10 cellular contexts compared by ENCODE assay signal in genomic region chr19:56838930-56839664, GRCh38. TPM values are rescaled to one million over a fixed set of nuclear protein-coding genes. Genes with fewer than 3 reads are reported as not detected.
DNase-seq lines count a peak whose midpoint lies in the region; ATAC-seq and TF ChIP-seq lines count a peak whose summit lies in the region.
"Had no signal": no experiment of that assay in that cellular context is flagged by ENCODE, and none has a peak within 500 bp of the region (broad histone marks: within the 10 kb centered on the region; RNA-seq: fewer than 3 reads in every experiment).

No MANE protein-coding gene starts in this region.

- intact Hi-C loops in tibial artery (cut with DNase I; ENCODE audit: low total_unique reads) = no loop called here

- H3K4me3 ChIP-seq in coronary artery (peak overlapping the region; percentile 81), tibial artery (peak overlapping the region; percentile 52 to 60)

- no peak overlapping the region for H3K27ac Mint-ChIP-seq in activated T-cell treated with anti-CD3 and anti-CD28 coated beads, Interleukin-2, amount 50 U/mL, for 72 hours

- peaks cover 12 to 18% of the 10 kb centered on the region in 2 donors for H3K9me3 Mint-ChIP-seq in activated T-cell treated with anti-CD3 and anti-CD28 coated beads, Interleukin-2, amount 50 U/mL, for 72 hours

- H3K4me3 Mint-ChIP-seq in activated T-cell treated with anti-CD3 and anti-CD28 coated beads, Interleukin-2, amount 50 U/mL, for 72 hours = peak overlapping the region in 1 of 2 donors; percentile 6

- H3K27me3 ChIP-seq in tibial artery = no peaks in the 10 kb centered on the region

- no peak for TF ChIP-seq CTCF in coronary artery (IDR thresholded peaks at IDR 0.05)
- no peak for TF ChIP-seq CTCF in tibial artery (IDR thresholded peaks at IDR 0.05)

- H3K27ac ChIP-seq in coronary artery (peak overlapping the region; percentile 85 to 97), tibial artery (peak overlapping the region; percentile 85 to 88)

- no peaks in the 10 kb centered on the region for H3K36me3 ChIP-seq in tibial artery

- DNase-seq in activated T-cell treated with anti-CD3 and anti-CD28 coated beads, Interleukin-2, amount 50 U/mL, for 72 hours = peak; percentile 6 to 24
- DNase-seq in activated T-cell treated with anti-CD3 and anti-CD28 coated beads, Interleukin-2, amount 50 U/mL, for 1 hour = no peak
- DNase-seq in coronary artery (ENCODE audit: low spot score) (peak; percentile 99), lung microvascular endothelial cell (ENCODE audit: low read depth in 2 of 2) (peak; percentile 45 to 70), tibial artery (peak; percentile 98 to 100), NOMO-1 treated with dmso at 0.1 percent for 144 hours (lab: John Stamatoyannopoulos, UW; ENCODE audit: unreplicated experiment) (no peak), NCI-H1417 treated with DMSO at 0.1 percent for 48 hours (lab: John Stamatoyannopoulos, UW) (no peak)
- DNase-seq: DMS153 had no signal

- peak; percentile 37 to 58 for ATAC-seq in activated T-cell treated with anti-CD3 and anti-CD28 coated beads, Interleukin-2, amount 50 U/mL, for 72 hours (replicated peaks in 1 of 2)
- ATAC-seq in GM21447 (IDR thresholded peaks at IDR 0.05; ENCODE audit: unreplicated experiment) = no peak
- ATAC-seq: Panc1 had no signal

- H3K27me3 Mint-ChIP-seq in activated T-cell treated with anti-CD3 and anti-CD28 coated beads, Interleukin-2, amount 50 U/mL, for 72 hours (ENCODE audit: low read depth) = no peaks in the 10 kb centered on the region

- H3K4me1 Mint-ChIP-seq in activated T-cell treated with anti-CD3 and anti-CD28 coated beads, Interleukin-2, amount 50 U/mL, for 72 hours (ENCODE audit: low read depth) = peaks cover 6% of the 10 kb centered on the region

- no peaks in the 10 kb centered on the region for H3K9me3 ChIP-seq in tibial artery

- H3K36me3 Mint-ChIP-seq in activated T-cell treated with anti-CD3 and anti-CD28 coated beads, Interleukin-2, amount 50 U/mL, for 72 hours (ENCODE audit: insufficient read depth in 2 of 2) = peaks cover 17 to 35% of the 10 kb centered on the region in 2 donors

- H3K4me1 ChIP-seq in tibial artery = peaks cover 0 to 10% (median 0%) of the 10 kb centered on the region in 4 donors

RNA-seq across cellular contexts. Expression of gene PEG3, which starts 1.4 kb away (rescaled TPM):
- total RNA-seq in activated T-cell treated with anti-CD3 and anti-CD28 coated beads, Interleukin-2, amount 50 U/mL, for 72 hours = under 1 TPM; 0.05 to 0.12 TPM
- total RNA-seq in lung microvascular endothelial cell = under 0.01 and 1.6 TPM in 2 replicates

RNA-seq across cellular contexts. Expression of gene ZIM2, which starts 1.4 kb away (rescaled TPM):
- not detected for total RNA-seq in activated T-cell treated with anti-CD3 and anti-CD28 coated beads, Interleukin-2, amount 50 U/mL, for 72 hours
- not detected in 2 replicates for total RNA-seq in lung microvascular endothelial cell

Comparison
In these comparisons a context has a peak if more than half of its experiments do, and no peak if none do; other contexts are left out.
1. DNase-seq: peak in activated T-cell treated with anti-CD3 and anti-CD28 coated beads, Interleukin-2, amount 50 U/mL, for 72 hours (2 of 2), coronary artery (single experiment), lung microvascular endothelial cell (2 of 2) and tibial artery (2 of 2); none in activated T-cell treated with anti-CD3 and anti-CD28 coated beads, Interleukin-2, amount 50 U/mL, for 1 hour (single experiment), NOMO-1 treated with dmso at 0.1 percent for 144 hours (single experiment) and NCI-H1417 treated with DMSO at 0.1 percent for 48 hours (single experiment).